10 cellular contexts compared by ENCODE assay signal in the genomic region with DNA sequence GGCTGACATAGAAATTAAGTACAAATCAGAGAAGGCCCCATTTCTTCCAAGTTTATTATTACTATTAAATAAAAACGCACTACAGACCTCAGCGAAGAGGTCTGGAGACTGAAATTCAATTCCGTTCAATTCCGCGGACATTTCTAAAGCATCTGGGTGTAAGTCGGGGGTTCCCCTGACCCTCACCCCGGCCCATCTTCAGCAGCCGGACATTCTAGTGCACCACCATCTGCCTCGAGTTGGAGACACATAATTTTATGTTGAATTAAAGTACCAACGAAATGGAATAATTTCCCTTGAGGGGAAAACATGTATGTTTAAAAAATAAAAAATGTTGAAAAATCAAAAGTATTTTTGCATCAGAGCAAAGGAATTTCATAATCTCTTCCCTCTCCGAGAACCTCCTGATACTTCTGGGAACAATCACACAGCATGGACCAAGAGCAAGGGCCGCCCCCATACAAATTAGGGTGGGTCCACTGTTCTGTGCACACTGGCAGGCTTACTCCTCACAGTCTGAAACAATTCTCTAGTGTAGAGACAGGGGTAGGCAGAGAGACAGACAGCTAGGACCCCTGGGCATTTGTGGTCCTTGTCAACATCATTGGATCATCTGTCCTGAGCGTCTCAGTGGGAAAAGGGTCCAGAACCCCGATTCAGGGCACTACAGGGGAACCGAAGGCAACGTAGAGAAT. TPM values are rescaled to one million over a fixed set of nuclear protein-coding genes. Genes with fewer than 3 reads are reported as not detected.
A peak's percentile ranks its signal among the peaks of the same experiment; 100 is the strongest.
DNase-seq lines count a peak whose midpoint lies in the region; ATAC-seq and TF ChIP-seq lines count a peak whose summit lies in the region.
"Had no signal": no experiment of that assay in that cellular context is flagged by ENCODE, and none has a peak within 500 bp of the region (broad histone marks: within the 10 kb centered on the region; RNA-seq: fewer than 3 reads in every experiment).

No MANE protein-coding gene starts in this region.

- ATAC-seq in HG03135 (IDR thresholded peaks at IDR 0.05; ENCODE audit: unreplicated experiment) (no peak), GM21515 (IDR thresholded peaks at IDR 0.05; ENCODE audit: unreplicated experiment) (no peak)

- TF ChIP-seq CTCF in testis (IDR thresholded peaks at IDR 0.05), result no peak

- H3K27me3 Mint-ChIP-seq in activated CD4-positive, alpha-beta T cell treated with anti-CD3 and anti-CD28 coated beads, Interleukin-2, amount 10 ng/mL, durations not matched to agents 24 days and 14 days, result no peaks in the 10 kb centered on the region
- no peaks in the 10 kb centered on the region for H3K27me3 Mint-ChIP-seq in activated naive CD8-positive, alpha-beta T cell treated with anti-CD3 and anti-CD28 coated beads for 36 hours
- H3K27me3 Mint-ChIP-seq in immature natural killer cell (ENCODE audit: low read depth in 3 of 3), result peaks cover 10 to 48% (median 45%) of the 10 kb centered on the region in 3 donors

- peak overlapping the region; percentile 33 for H3K4me3 Mint-ChIP-seq in activated CD4-positive, alpha-beta T cell treated with anti-CD3 and anti-CD28 coated beads, Interleukin-2, amount 10 ng/mL, durations not matched to agents 24 days and 14 days
- peak overlapping the region; percentile 42 for H3K4me3 Mint-ChIP-seq in activated naive CD8-positive, alpha-beta T cell treated with anti-CD3 and anti-CD28 coated beads for 36 hours
- H3K4me3 Mint-ChIP-seq in immature natural killer cell, result peak overlapping the region; percentile 50 to 86 (median 76)

- no peak for TF ChIP-seq POLR2A in testis (IDR thresholded peaks at IDR 0.05)

- 63 to 64% methylated on average over 16 of the region's 16 CpGs for WGBS in testis, 2 donors

- H3K4me1 ChIP-seq in testis, result peaks cover 28% of the 10 kb centered on the region

- H3K36me3 ChIP-seq in testis (ENCODE audit: low read depth, missing control alignments), result no peaks in the 10 kb centered on the region

- intact Hi-C loops in activated CD4-positive, alpha-beta T cell treated with anti-CD3 and anti-CD28 coated beads, Interleukin-2, amount 10 ng/mL, durations not matched to agents 24 days and 14 days (cut with micrococcal nuclease), result no loop called here
- intact Hi-C loops in testis (cut with DNase I; ENCODE audit: low total_unique reads), result loop anchor here (5.0 kb wide), 1 partner anchor 36 kb away; no protein-coding TSS in a partner anchor

- H3K9me3 ChIP-seq in testis, result no peaks in the 10 kb centered on the region

- no peak for DNase-seq in activated CD4-positive, alpha-beta T cell treated with anti-CD3 and anti-CD28 coated beads, Interleukin-2, amount 10 ng/mL, durations not matched to agents 24 days and 14 days
- DNase-seq in activated CD4-positive, alpha-beta T cell treated with anti-CD3 and anti-CD28 coated beads, Interleukin-2, amount 50 U/mL, for 4 hours, result no peak
- DNase-seq in activated naive CD8-positive, alpha-beta T cell treated with anti-CD3 and anti-CD28 coated beads for 36 hours, result no peak
- DNase-seq in immature natural killer cell, result no peak
- no peak for DNase-seq in testis
- no peak for DNase-seq in stimulated activated CD4-positive, alpha-beta T cell treated with anti-CD3 and anti-CD28 coated beads, Interleukin-1b, Interleukin-23, amount 100 ng/mL, for 48 hours
- DNase-seq: NCI-H446 treated with DMSO at 0.1 percent for 48 hours; stimulated activated CD4-positive, alpha-beta T cell treated with anti-CD3 and anti-CD28 coated beads, Interleukin-4, amount 100 ng/mL, for 4 hours had no signal

- no peaks in the 10 kb centered on the region for H3K27me3 ChIP-seq in testis

- peaks cover 5% of the 10 kb centered on the region for H3K9me3 Mint-ChIP-seq in activated CD4-positive, alpha-beta T cell treated with anti-CD3 and anti-CD28 coated beads, Interleukin-2, amount 10 ng/mL, durations not matched to agents 24 days and 14 days
- peaks cover 31% of the 10 kb centered on the region for H3K9me3 Mint-ChIP-seq in activated naive CD8-positive, alpha-beta T cell treated with anti-CD3 and anti-CD28 coated beads for 36 hours
- no peaks in the 10 kb centered on the region for H3K9me3 Mint-ChIP-seq in immature natural killer cell

- peak overlapping the region; percentile 79 for H3K27ac Mint-ChIP-seq in activated CD4-positive, alpha-beta T cell treated with anti-CD3 and anti-CD28 coated beads, Interleukin-2, amount 10 ng/mL, durations not matched to agents 24 days and 14 days
- peak overlapping the region; percentile 97 for H3K27ac Mint-ChIP-seq in activated naive CD8-positive, alpha-beta T cell treated with anti-CD3 and anti-CD28 coated beads for 36 hours
- H3K27ac Mint-ChIP-seq in immature natural killer cell, result peak overlapping the region; percentile 97 to 100 (median 98)

- H3K36me3 Mint-ChIP-seq in activated CD4-positive, alpha-beta T cell treated with anti-CD3 and anti-CD28 coated beads, Interleukin-2, amount 10 ng/mL, durations not matched to agents 24 days and 14 days (ENCODE audit: low read depth), result peaks cover 65% of the 10 kb centered on the region
- H3K36me3 Mint-ChIP-seq in activated naive CD8-positive, alpha-beta T cell treated with anti-CD3 and anti-CD28 coated beads for 36 hours, result peaks cover 83% of the 10 kb centered on the region
- H3K36me3 Mint-ChIP-seq in immature natural killer cell, result peaks cover 24 to 52% (median 35%) of the 10 kb centered on the region in 3 donors

- H3K27ac ChIP-seq in testis, result peak overlapping the region; percentile 60 to 85

- H3K4me1 Mint-ChIP-seq in activated CD4-positive, alpha-beta T cell treated with anti-CD3 and anti-CD28 coated beads, Interleukin-2, amount 10 ng/mL, durations not matched to agents 24 days and 14 days, result peaks cover 90% of the 10 kb centered on the region
- peaks cover 96% of the 10 kb centered on the region for H3K4me1 Mint-ChIP-seq in activated naive CD8-positive, alpha-beta T cell treated with anti-CD3 and anti-CD28 coated beads for 36 hours
- H3K4me1 Mint-ChIP-seq in immature natural killer cell, result peaks cover 99 to 100% of the 10 kb centered on the region in 2 donors

- H3K4me3 ChIP-seq in testis, result no peak overlapping the region

RNA-seq across cellular contexts. Expression of a gene that starts 29.3 kb away (rescaled TPM):
- 60.2 and 63.1 TPM in 2 replicates for total RNA-seq in activated CD4-positive, alpha-beta T cell treated with anti-CD3 and anti-CD28 coated beads, Interleukin-2, amount 10 ng/mL, durations not matched to agents 24 days and 14 days
- total RNA-seq in activated naive CD8-positive, alpha-beta T cell treated with anti-CD3 and anti-CD28 coated beads for 36 hours, result 10 to 100 TPM; 41.2 to 45.9 TPM
- polyA plus RNA-seq in immature natural killer cell, result 100 to 1,000 TPM; 187 to 403 (median 297) TPM
- 10 to 100 TPM; 15.4 to 20.3 TPM for total RNA-seq in testis
- polyA plus RNA-seq in testis (ENCODE audit: insufficient read depth, low read depth, low replicate concordance), result 16.7 TPM
